ENCODE assay signal across 1 cellular context in genomic region chr5:163735069-163735468, GRCh38.
TF ChIP-seq lines count a peak whose summit lies in the region.

No MANE protein-coding gene starts in this region.

TF ChIP-seq in GM23338, 12 proteins besides CTCF, POLR2A, EP300 and RAD21 (continued from another document):
- TF ChIP-seq, protein P1, sequence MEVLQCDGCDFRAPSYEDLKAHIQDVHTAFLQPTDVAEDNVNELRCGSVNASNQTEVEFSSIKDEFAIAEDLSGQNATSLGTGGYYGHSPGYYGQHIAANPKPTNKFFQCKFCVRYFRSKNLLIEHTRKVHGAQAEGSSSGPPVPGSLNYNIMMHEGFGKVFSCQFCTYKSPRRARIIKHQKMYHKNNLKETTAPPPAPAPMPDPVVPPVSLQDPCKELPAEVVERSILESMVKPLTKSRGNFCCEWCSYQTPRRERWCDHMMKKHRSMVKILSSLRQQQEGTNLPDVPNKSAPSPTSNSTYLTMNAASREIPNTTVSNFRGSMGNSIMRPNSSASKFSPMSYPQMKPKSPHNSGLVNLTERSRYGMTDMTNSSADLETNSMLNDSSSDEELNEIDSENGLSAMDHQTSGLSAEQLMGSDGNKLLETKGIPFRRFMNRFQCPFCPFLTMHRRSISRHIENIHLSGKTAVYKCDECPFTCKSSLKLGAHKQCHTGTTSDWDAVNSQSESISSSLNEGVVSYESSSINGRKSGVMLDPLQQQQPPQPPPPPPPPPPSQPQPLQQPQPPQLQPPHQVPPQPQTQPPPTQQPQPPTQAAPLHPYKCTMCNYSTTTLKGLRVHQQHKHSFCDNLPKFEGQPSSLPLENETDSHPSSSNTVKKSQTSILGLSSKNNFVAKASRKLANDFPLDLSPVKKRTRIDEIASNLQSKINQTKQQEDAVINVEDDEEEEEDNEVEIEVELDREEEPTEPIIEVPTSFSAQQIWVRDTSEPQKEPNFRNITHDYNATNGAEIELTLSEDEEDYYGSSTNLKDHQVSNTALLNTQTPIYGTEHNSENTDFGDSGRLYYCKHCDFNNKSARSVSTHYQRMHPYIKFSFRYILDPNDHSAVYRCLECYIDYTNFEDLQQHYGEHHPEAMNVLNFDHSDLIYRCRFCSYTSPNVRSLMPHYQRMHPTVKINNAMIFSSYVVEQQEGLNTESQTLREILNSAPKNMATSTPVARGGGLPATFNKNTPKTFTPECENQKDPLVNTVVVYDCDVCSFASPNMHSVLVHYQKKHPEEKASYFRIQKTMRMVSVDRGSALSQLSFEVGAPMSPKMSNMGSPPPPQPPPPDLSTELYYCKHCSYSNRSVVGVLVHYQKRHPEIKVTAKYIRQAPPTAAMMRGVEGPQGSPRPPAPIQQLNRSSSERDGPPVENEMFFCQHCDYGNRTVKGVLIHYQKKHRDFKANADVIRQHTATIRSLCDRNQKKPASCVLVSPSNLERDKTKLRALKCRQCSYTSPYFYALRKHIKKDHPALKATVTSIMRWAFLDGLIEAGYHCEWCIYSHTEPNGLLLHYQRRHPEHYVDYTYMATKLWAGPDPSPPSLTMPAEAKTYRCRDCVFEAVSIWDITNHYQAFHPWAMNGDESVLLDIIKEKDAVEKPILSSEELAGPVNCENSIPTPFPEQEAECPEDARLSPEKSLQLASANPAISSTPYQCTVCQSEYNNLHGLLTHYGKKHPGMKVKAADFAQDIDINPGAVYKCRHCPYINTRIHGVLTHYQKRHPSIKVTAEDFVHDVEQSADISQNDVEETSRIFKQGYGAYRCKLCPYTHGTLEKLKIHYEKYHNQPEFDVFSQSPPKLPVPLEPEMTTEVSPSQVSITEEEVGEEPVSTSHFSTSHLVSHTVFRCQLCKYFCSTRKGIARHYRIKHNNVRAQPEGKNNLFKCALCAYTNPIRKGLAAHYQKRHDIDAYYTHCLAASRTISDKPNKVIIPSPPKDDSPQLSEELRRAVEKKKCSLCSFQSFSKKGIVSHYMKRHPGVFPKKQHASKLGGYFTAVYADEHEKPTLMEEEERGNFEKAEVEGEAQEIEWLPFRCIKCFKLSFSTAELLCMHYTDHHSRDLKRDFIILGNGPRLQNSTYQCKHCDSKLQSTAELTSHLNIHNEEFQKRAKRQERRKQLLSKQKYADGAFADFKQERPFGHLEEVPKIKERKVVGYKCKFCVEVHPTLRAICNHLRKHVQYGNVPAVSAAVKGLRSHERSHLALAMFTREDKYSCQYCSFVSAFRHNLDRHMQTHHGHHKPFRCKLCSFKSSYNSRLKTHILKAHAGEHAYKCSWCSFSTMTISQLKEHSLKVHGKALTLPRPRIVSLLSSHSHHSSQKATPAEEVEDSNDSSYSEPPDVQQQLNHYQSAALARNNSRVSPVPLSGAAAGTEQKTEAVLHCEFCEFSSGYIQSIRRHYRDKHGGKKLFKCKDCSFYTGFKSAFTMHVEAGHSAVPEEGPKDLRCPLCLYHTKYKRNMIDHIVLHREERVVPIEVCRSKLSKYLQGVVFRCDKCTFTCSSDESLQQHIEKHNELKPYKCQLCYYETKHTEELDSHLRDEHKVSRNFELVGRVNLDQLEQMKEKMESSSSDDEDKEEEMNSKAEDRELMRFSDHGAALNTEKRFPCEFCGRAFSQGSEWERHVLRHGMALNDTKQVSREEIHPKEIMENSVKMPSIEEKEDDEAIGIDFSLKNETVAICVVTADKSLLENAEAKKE (CRISPR knock-in tag; IDR thresholded peaks at IDR 0.05): no peak
- TF ChIP-seq POLR2AphosphoS5 (IDR thresholded peaks at IDR 0.05; ENCODE audit: low read depth) (no peak), EZH2phosphoT487 (IDR thresholded peaks at IDR 0.05; ENCODE audit: unreplicated experiment) (no peak), CREB1 (CRISPR knock-in tag; IDR thresholded peaks at IDR 0.05; ENCODE audit: low read depth) (no peak), NANOG (IDR thresholded peaks at IDR 0.05; ENCODE audit: borderline replicate concordance) (no peak), ZNF331 (CRISPR knock-in tag; IDR thresholded peaks at IDR 0.05; ENCODE audit: low read depth) (no peak), STAT1 (IDR thresholded peaks at IDR 0.05; ENCODE audit: unreplicated experiment) (no peak), EZH2 (IDR thresholded peaks at IDR 0.05; ENCODE audit: low read depth, unreplicated experiment) (no peak)
- TF ChIP-seq, protein P2, sequence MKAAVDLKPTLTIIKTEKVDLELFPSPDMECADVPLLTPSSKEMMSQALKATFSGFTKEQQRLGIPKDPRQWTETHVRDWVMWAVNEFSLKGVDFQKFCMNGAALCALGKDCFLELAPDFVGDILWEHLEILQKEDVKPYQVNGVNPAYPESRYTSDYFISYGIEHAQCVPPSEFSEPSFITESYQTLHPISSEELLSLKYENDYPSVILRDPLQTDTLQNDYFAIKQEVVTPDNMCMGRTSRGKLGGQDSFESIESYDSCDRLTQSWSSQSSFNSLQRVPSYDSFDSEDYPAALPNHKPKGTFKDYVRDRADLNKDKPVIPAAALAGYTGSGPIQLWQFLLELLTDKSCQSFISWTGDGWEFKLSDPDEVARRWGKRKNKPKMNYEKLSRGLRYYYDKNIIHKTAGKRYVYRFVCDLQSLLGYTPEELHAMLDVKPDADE (IDR thresholded peaks at IDR 0.05): no peak
- TF ChIP-seq, protein P3, sequence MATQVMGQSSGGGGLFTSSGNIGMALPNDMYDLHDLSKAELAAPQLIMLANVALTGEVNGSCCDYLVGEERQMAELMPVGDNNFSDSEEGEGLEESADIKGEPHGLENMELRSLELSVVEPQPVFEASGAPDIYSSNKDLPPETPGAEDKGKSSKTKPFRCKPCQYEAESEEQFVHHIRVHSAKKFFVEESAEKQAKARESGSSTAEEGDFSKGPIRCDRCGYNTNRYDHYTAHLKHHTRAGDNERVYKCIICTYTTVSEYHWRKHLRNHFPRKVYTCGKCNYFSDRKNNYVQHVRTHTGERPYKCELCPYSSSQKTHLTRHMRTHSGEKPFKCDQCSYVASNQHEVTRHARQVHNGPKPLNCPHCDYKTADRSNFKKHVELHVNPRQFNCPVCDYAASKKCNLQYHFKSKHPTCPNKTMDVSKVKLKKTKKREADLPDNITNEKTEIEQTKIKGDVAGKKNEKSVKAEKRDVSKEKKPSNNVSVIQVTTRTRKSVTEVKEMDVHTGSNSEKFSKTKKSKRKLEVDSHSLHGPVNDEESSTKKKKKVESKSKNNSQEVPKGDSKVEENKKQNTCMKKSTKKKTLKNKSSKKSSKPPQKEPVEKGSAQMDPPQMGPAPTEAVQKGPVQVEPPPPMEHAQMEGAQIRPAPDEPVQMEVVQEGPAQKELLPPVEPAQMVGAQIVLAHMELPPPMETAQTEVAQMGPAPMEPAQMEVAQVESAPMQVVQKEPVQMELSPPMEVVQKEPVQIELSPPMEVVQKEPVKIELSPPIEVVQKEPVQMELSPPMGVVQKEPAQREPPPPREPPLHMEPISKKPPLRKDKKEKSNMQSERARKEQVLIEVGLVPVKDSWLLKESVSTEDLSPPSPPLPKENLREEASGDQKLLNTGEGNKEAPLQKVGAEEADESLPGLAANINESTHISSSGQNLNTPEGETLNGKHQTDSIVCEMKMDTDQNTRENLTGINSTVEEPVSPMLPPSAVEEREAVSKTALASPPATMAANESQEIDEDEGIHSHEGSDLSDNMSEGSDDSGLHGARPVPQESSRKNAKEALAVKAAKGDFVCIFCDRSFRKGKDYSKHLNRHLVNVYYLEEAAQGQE (IDR thresholded peaks at IDR 0.05; ENCODE audit: unreplicated experiment): no peak
TF ChIP-seq in GM23338: peak in this region for 0.
